Comparison of ENCODE assay signal across 18 cellular contexts in the genomic region with DNA sequence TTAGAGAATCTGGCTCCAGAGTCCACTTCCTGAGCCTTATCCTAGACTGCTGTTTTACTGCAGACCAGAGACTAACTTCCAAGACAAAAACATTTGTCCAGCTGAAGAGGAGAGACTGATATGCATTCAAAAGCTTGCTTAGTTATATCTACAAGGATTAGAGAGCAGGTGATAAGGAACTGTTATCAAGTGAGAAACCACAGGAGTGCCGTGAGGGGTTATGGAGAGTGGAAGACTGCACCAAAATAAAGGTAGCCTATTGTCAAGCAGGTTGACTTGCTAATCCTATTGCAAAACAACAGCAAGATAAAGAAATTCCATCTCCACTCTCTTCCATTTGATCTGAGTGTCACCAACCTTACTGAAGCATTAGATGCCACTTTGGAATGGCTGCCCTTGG.
A peak's percentile ranks its signal among the peaks of the same experiment; 100 is the strongest.
DNase-seq lines count a peak whose midpoint lies in the region; TF ChIP-seq lines count a peak whose summit lies in the region.
"Had no signal": no experiment of that assay in that cellular context is flagged by ENCODE, and none has a peak within 500 bp of the region (broad histone marks: within the 10 kb centered on the region; RNA-seq: fewer than 3 reads in every experiment).

No MANE protein-coding gene starts in this region.

- H3K4me2 ChIP-seq in OCI-LY1 (ENCODE audit: low read length) (peak overlapping the region; percentile 80), hepatocyte (peak overlapping the region; percentile 13)

- no peaks in the 10 kb centered on the region for H4K20me1 ChIP-seq in OCI-LY1 (ENCODE audit: insufficient read depth, low read length)
- H4K20me1 ChIP-seq in hepatocyte (ENCODE audit: insufficient read depth, poor library complexity, severe bottlenecking) = peaks cover 3% of the 10 kb centered on the region

- no TSS peak for BruUV-seq in Caco-2 (replicated peaks; lab: Mats Ljungman, UMichigan)

- H3K79me2 ChIP-seq in OCI-LY1 (ENCODE audit: insufficient read depth, low read length) (peaks cover 43% of the 10 kb centered on the region), hepatocyte (peaks cover 79% of the 10 kb centered on the region)

- no peaks in the 10 kb centered on the region for H3K27me3 Mint-ChIP-seq in Caco-2 (ENCODE audit: insufficient read depth, unreplicated experiment)
- H3K27me3 Mint-ChIP-seq in nephron (ENCODE audit: low read depth) = no peaks in the 10 kb centered on the region

- peak overlapping the region; percentile 98 for H3K27ac ChIP-seq in OCI-LY1 (ENCODE audit: low read depth, low read length, poor library complexity, severe bottlenecking)
- no peak overlapping the region for H3K27ac ChIP-seq in hepatocyte
- H3K27ac ChIP-seq: SJSA1 had no signal

- 32% methylated on average over 1 of the region's 1 CpG for WGBS in hepatocyte (ENCODE audit: low lambda C conversion rate, missing lambda C conversion rate)

- no peak overlapping the region for H2AFZ ChIP-seq in OCI-LY1 (ENCODE audit: low read length)
- H2AFZ ChIP-seq in hepatocyte = no peak overlapping the region

- POLR2A ChIA-PET in Caco-2 (lab: Charles Lee) = no interaction called here

- H3K9me3 ChIP-seq in Caco-2 = no peaks in the 10 kb centered on the region
- no peaks in the 10 kb centered on the region for H3K9me3 ChIP-seq in OCI-LY1 (ENCODE audit: low read length)
- no peaks in the 10 kb centered on the region for H3K9me3 ChIP-seq in hepatocyte (ENCODE audit: low read depth)
- H3K9me3 ChIP-seq: SJSA1 had no signal

- no peaks in the 10 kb centered on the region for H3F3A ChIP-seq in OCI-LY1 (ENCODE audit: insufficient read depth, low read length)

- DNase-seq in Caco-2 = peak; percentile 87 to 90
- DNase-seq in hepatocyte (ENCODE audit: low spot score) = no peak
- no peak for DNase-seq in stimulated activated CD8-positive, alpha-beta memory T cell treated with anti-CD3 and anti-CD28 coated beads, Interleukin-4, amount 100 ng/mL, for 48 hours
- no peak for DNase-seq in posterior cingulate gyrus
- DNase-seq in NCI-H1048 (lab: John Stamatoyannopoulos, UW) = no peak
- DNase-seq in amygdala (lab: John Stamatoyannopoulos, UW) = no peak
- DNase-seq: AML-193; C1 segment of cervical spinal cord; Calu3; CD8-positive, alpha-beta T cell; NCI-H1105; NCI-H146; NCI-H2029; NCI-H345; OCI-M1 had no signal

- H3K36me3 Mint-ChIP-seq in Caco-2 (ENCODE audit: insufficient read depth, unreplicated experiment) (peaks cover 38% of the 10 kb centered on the region), nephron (ENCODE audit: low read depth) (peaks cover 18% of the 10 kb centered on the region)
- H3K36me3 Mint-ChIP-seq: CD8-positive, alpha-beta T cell had no signal

- CTCF ChIA-PET in Caco-2 (lab: Charles Lee) = interaction anchor here (0.6 kb wide), 1 partner anchor 428 kb away, joined by 3 read pairs; no protein-coding TSS in a partner anchor

- H3K4me3 ChIP-seq in Caco-2 (ENCODE audit: low read depth, low read length) = no peak overlapping the region
- peak overlapping the region; percentile 61 for H3K4me3 ChIP-seq in OCI-LY1 (ENCODE audit: low read depth, low read length, poor library complexity, severe bottlenecking)
- no peak overlapping the region for H3K4me3 ChIP-seq in hepatocyte
- H3K4me3 ChIP-seq: SJSA1 had no signal

- intact Hi-C loops in Caco-2 (cut with micrococcal nuclease; ENCODE audit: unreplicated experiment) (loop anchor here (1.0 to 2.0 kb wide), 4 partner anchors 9 to 105 kb away; no protein-coding TSS in a partner anchor), posterior cingulate gyrus (cut with DNase I) (no loop called here)

- peaks cover 38% of the 10 kb centered on the region for H3K4me1 ChIP-seq in Caco-2
- peaks cover 96% of the 10 kb centered on the region for H3K4me1 ChIP-seq in OCI-LY1 (ENCODE audit: insufficient read depth, low read length, severe bottlenecking)
- H3K4me1 ChIP-seq in hepatocyte (ENCODE audit: insufficient read depth) = peaks cover 37% of the 10 kb centered on the region

- H3K27ac Mint-ChIP-seq in Caco-2 (ENCODE audit: unreplicated experiment) (peak overlapping the region; percentile 16), nephron (peak overlapping the region in 2 of 3 experiments; percentile 23 to 32)
- H3K27ac Mint-ChIP-seq: CD8-positive, alpha-beta T cell had no signal

- no peaks in the 10 kb centered on the region for H3K9me3 Mint-ChIP-seq in Caco-2 (ENCODE audit: unreplicated experiment)
- H3K9me3 Mint-ChIP-seq in nephron = no peaks in the 10 kb centered on the region
- H3K9me3 Mint-ChIP-seq: CD8-positive, alpha-beta T cell had no signal

- no peaks in the 10 kb centered on the region for H3K27me3 ChIP-seq in Caco-2 (replicated peaks; ENCODE audit: control insufficient read depth, insufficient read depth, low read length)
- no peaks in the 10 kb centered on the region for H3K27me3 ChIP-seq in OCI-LY1 (ENCODE audit: insufficient read depth, low read length)
- H3K27me3 ChIP-seq in hepatocyte = no peaks in the 10 kb centered on the region
- H3K27me3 ChIP-seq: SJSA1 had no signal

- H3K9me2 ChIP-seq in OCI-LY1 (ENCODE audit: low read depth, low read length) (no peaks in the 10 kb centered on the region), hepatocyte (replicated peaks; ENCODE audit: insufficient read depth) (no peaks in the 10 kb centered on the region)

- H3K4me3 Mint-ChIP-seq in Caco-2 (ENCODE audit: unreplicated experiment) (peak overlapping the region; percentile 15), nephron (no peak overlapping the region)
- H3K4me3 Mint-ChIP-seq: CD8-positive, alpha-beta T cell had no signal

- H3K4me1 Mint-ChIP-seq in Caco-2 (ENCODE audit: low read depth, unreplicated experiment) = peaks cover 57% of the 10 kb centered on the region
- H3K4me1 Mint-ChIP-seq in nephron = peaks cover 96% of the 10 kb centered on the region

- H3K36me3 ChIP-seq in Caco-2 (ENCODE audit: control insufficient read depth, insufficient read depth, low read length) (no peaks in the 10 kb centered on the region), OCI-LY1 (ENCODE audit: insufficient read depth, low read length) (no peaks in the 10 kb centered on the region; the same call in 1 of the 2 replicates), hepatocyte (replicated peaks; ENCODE audit: insufficient read depth, low read depth) (no peaks in the 10 kb centered on the region)
- H3K36me3 ChIP-seq: SJSA1 had no signal

- H3K9ac ChIP-seq in OCI-LY1 (ENCODE audit: low read length) = peak overlapping the region; percentile 66; the same call in 1 of the 2 replicates

- TF ChIP-seq CTCF in Caco-2 (IDR thresholded peaks at IDR 0.05; ENCODE audit: insufficient read depth in 1 of 2, low read depth in 1 of 2, low read length in 1 of 2, severe bottlenecking in 1 of 2, unreplicated experiment in 1 of 2) = no peak
- TF ChIP-seq CTCF in OCI-LY1 (IDR thresholded peaks at IDR 0.05; ENCODE audit: low read length) = no peak
- TF ChIP-seq CTCF in hepatocyte (IDR thresholded peaks at IDR 0.05; ENCODE audit: poor library complexity) = no peak
- no peak for TF ChIP-seq CTCF in nephron (IDR thresholded peaks at IDR 0.05; ENCODE audit: unreplicated experiment in 3 of 3)

Comparison
In these comparisons a context has a peak if more than half of its experiments do, and no peak if none do; other contexts are left out.
1. DNase-seq: peak in Caco-2 (2 of 2); none in hepatocyte (single experiment), stimulated activated CD8-positive, alpha-beta memory T cell treated with anti-CD3 and anti-CD28 coated beads, Interleukin-4, amount 100 ng/mL, for 48 hours (single experiment), posterior cingulate gyrus (0 of 10), NCI-H1048 (single experiment) and amygdala (0 of 56).